ENCODE assay signal across 18 cellular contexts in genomic region chr9:129170229-129170628, GRCh38. TPM values are rescaled to one million over a fixed set of nuclear protein-coding genes. Genes with fewer than 3 reads are reported as not detected.
A peak's percentile ranks its signal among the peaks of the same experiment; 100 is the strongest.
DNase-seq lines count a peak whose midpoint lies in the region; ATAC-seq and TF ChIP-seq lines count a peak whose summit lies in the region.
"Had no signal": no experiment of that assay in that cellular context is flagged by ENCODE, and none has a peak within 500 bp of the region (broad histone marks: within the 10 kb centered on the region; RNA-seq: fewer than 3 reads in every experiment).

No MANE protein-coding gene starts in this region.

- H3K4me3 Mint-ChIP-seq in stimulated activated effector memory CD8-positive, alpha-beta T cell treated with anti-CD3 and anti-CD28 coated beads, Interleukin-12 subunit alpha, Interleukin-12 subunit beta, amount 100 ng/mL, for 72 hours = no peak overlapping the region
- H3K4me3 Mint-ChIP-seq: neural progenitor cell had no signal

- H3K79me2 ChIP-seq in PC-9 (ENCODE audit: low read depth) = 0 out of 2 replicates have a peak, but pooled peaks cover 5% of the 10 kb centered on the region

- H3K4me1 ChIP-seq in PC-9 (replicated peaks; ENCODE audit: insufficient read depth) = peaks cover 50% of the 10 kb centered on the region

- CTCF ChIA-PET in PC-9 (lab: Charles Lee) = interaction anchor here (0.7 to 1.2 kb wide), 5 partner anchors 27 to 312 kb away, joined by 3 to 8 read pairs (median 5); no protein-coding TSS in a partner anchor

- peak overlapping the region; percentile 36 for H3K4me2 ChIP-seq in PC-9
- H3K4me2 ChIP-seq: neural progenitor cell had no signal

- peaks cover 28% of the 10 kb centered on the region for H3F3A ChIP-seq in PC-9 (ENCODE audit: insufficient read depth, low read depth)

- no peaks in the 10 kb centered on the region for H3K9me3 Mint-ChIP-seq in stimulated activated effector memory CD8-positive, alpha-beta T cell treated with anti-CD3 and anti-CD28 coated beads, Interleukin-12 subunit alpha, Interleukin-12 subunit beta, amount 100 ng/mL, for 72 hours
- H3K9me3 Mint-ChIP-seq: neural progenitor cell had no signal

- H3K4me3 ChIP-seq in PC-9 (no peak overlapping the region), choroid plexus epithelial cell (ENCODE audit: low read depth, low read length) (no peak overlapping the region)
- H3K4me3 ChIP-seq: body of pancreas, lung, neural progenitor cell, Peyer's patch had no signal

- BruUV-seq in PC-9 (replicated peaks; lab: Mats Ljungman, UMichigan) = no TSS peak

- peaks cover 30% of the 10 kb centered on the region for H3K4me1 Mint-ChIP-seq in stimulated activated effector memory CD8-positive, alpha-beta T cell treated with anti-CD3 and anti-CD28 coated beads, Interleukin-12 subunit alpha, Interleukin-12 subunit beta, amount 100 ng/mL, for 72 hours

- no peaks in the 10 kb centered on the region for H3K27me3 ChIP-seq in PC-9 (ENCODE audit: insufficient read depth, low read depth)
- H3K27me3 ChIP-seq: body of pancreas, Peyer's patch had no signal

- TF ChIP-seq CTCF in PC-9 (conservative IDR thresholded peaks at IDR 0.05) = no peak
- TF ChIP-seq CTCF in choroid plexus epithelial cell (conservative IDR thresholded peaks at IDR 0.05; ENCODE audit: low read depth, low read length) = no peak

- H4K20me1 ChIP-seq in PC-9 (ENCODE audit: insufficient read depth) = no peaks in the 10 kb centered on the region

- intact Hi-C loops in PC-9 (cut with micrococcal nuclease; ENCODE audit: unreplicated experiment) = no loop called here

- no peaks in the 10 kb centered on the region for H3K36me3 ChIP-seq in PC-9 (ENCODE audit: low read depth)
- H3K36me3 ChIP-seq: neural progenitor cell, Peyer's patch had no signal

- no peak overlapping the region for H3K27ac Mint-ChIP-seq in stimulated activated effector memory CD8-positive, alpha-beta T cell treated with anti-CD3 and anti-CD28 coated beads, Interleukin-12 subunit alpha, Interleukin-12 subunit beta, amount 100 ng/mL, for 72 hours
- H3K27ac Mint-ChIP-seq: neural progenitor cell had no signal

- H3K27ac ChIP-seq in PC-9 = peak overlapping the region; percentile 66
- H3K27ac ChIP-seq: body of pancreas, neural progenitor cell, Peyer's patch had no signal

- H2AFZ ChIP-seq in PC-9 = no peak overlapping the region
- H2AFZ ChIP-seq: neural progenitor cell had no signal

- no peaks in the 10 kb centered on the region for H3K9me2 ChIP-seq in PC-9 (ENCODE audit: insufficient read depth)

- H3K9me3 ChIP-seq in PC-9 (ENCODE audit: insufficient read depth, low read depth) = no peaks in the 10 kb centered on the region
- H3K9me3 ChIP-seq: body of pancreas, Peyer's patch had no signal

- H3K36me3 Mint-ChIP-seq in stimulated activated effector memory CD8-positive, alpha-beta T cell treated with anti-CD3 and anti-CD28 coated beads, Interleukin-12 subunit alpha, Interleukin-12 subunit beta, amount 100 ng/mL, for 72 hours = peaks cover 7% of the 10 kb centered on the region
- H3K36me3 Mint-ChIP-seq: neural progenitor cell had no signal

- DNase-seq in NOMO-1 (lab: John Stamatoyannopoulos, UW; ENCODE audit: unreplicated experiment in 2 of 2) = peak; percentile 18 to 38
- no peak for DNase-seq in NOMO-1 treated with DMSO at 0.1 percent for 48 hours (lab: John Stamatoyannopoulos, UW; ENCODE audit: unreplicated experiment)
- DNase-seq in PC-9 = peak; percentile 39 to 40
- DNase-seq in choroid plexus epithelial cell (ENCODE audit: low read depth) = peak; percentile 36
- DNase-seq in stimulated activated effector memory CD8-positive, alpha-beta T cell treated with anti-CD3 and anti-CD28 coated beads, Interleukin-12 subunit alpha, Interleukin-12 subunit beta, amount 100 ng/mL, for 72 hours (ENCODE audit: low spot score in 2 of 2) = no peak
- DNase-seq in NCI-H2029 treated with DMSO at 0.1 percent for 48 hours (lab: John Stamatoyannopoulos, UW) = no peak
- no peak for DNase-seq in stimulated activated CD4-positive, alpha-beta T cell treated with anti-CD3 and anti-CD28 coated beads, Interleukin-4, amount 100 ng/mL, for 1 hour
- DNase-seq: activated CD4-positive, alpha-beta T cell treated with anti-CD3 and anti-CD28 coated beads, Interleukin-2, amount 50 U/mL, for 1 hour; activated effector memory CD4-positive, alpha-beta T cell treated with Interleukin-2 at 50 U/mL for 16 hours; body of pancreas; DMS153; NCI-H1417; NCI-H510A treated with DMSO at 0.1 percent for 48 hours; Peyer's patch; T-helper 2 cell had no signal

- ATAC-seq in stimulated activated effector memory CD8-positive, alpha-beta T cell treated with anti-CD3 and anti-CD28 coated beads, Interleukin-12 subunit alpha, Interleukin-12 subunit beta, amount 100 ng/mL, for 72 hours = peak; percentile 48
- no peak for ATAC-seq in HG03442 (IDR thresholded peaks at IDR 0.05; ENCODE audit: unreplicated experiment)
- ATAC-seq: body of pancreas had no signal

- POLR2A ChIA-PET in PC-9 (lab: Charles Lee; ENCODE audit: unreplicated experiment) = interaction anchor here (0.6 to 1.0 kb wide), 4 partner anchors 176 to 326 kb away, joined by 3 to 22 read pairs (median 10); no protein-coding TSS in a partner anchor

RNA-seq across cellular contexts. Expression of gene IER5L, which starts 7.8 kb away (rescaled TPM):
- 35.5 and 37.3 TPM in 2 replicates for total RNA-seq in PC-9 (2021)

RNA-seq across cellular contexts. Expression of gene PTPA, which starts 59.0 kb away (rescaled TPM):
- total RNA-seq in PC-9 (2021) = 182 and 197 TPM in 2 replicates

RNA-seq across cellular contexts. Expression of gene CRAT, which starts 59.6 kb away (rescaled TPM):
- 40.3 and 60.0 TPM in 2 replicates for total RNA-seq in PC-9 (2021)

Comparison
In these comparisons a context has a peak if more than half of its experiments do, and no peak if none do; other contexts are left out.
1. DNase-seq: peak in NOMO-1 (2 of 2), PC-9 (2 of 2) and choroid plexus epithelial cell (single experiment); none in NOMO-1 treated with DMSO at 0.1 percent for 48 hours (single experiment), stimulated activated effector memory CD8-positive, alpha-beta T cell treated with anti-CD3 and anti-CD28 coated beads, Interleukin-12 subunit alpha, Interleukin-12 subunit beta, amount 100 ng/mL, for 72 hours (0 of 2), NCI-H2029 treated with DMSO at 0.1 percent for 48 hours (single experiment) and stimulated activated CD4-positive, alpha-beta T cell treated with anti-CD3 and anti-CD28 coated beads, Interleukin-4, amount 100 ng/mL, for 1 hour (single experiment).